In the genomic region with DNA sequence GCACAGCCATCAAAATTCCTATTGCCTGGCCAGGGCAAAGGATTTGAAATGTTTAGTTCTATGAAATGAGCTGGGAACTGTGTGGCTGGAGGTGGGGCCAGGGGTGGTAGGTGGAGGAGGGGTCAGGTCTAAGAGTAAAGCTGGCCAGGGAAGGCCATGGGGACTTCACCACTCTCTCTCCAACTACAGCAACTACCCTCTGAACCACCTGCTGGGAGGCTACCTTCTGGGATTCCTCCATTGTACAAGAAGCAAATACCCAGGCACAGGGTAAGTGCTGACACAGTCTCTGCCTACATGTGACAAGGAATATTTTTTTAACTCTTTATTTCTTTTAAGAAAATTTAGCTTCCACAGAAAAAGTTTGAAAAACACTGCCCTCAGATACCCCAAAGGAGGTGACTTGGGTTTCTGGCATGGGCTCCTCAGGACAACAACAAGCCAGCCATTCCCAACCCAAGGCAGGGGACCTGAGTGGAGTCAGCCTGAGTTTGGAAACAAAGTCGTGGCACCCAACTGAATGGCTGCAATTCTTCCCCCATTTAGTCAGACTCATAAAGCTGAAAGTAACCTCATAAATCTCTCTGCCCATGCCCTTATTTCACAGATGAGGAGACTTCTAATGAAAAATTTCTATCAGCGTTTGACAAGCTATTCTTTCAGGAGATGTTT, we compare ENCODE assay signal across 1 cellular context.
TF ChIP-seq lines count a peak whose summit lies in the region.

No MANE protein-coding gene starts in this region.

TF ChIP-seq in GM12878, 131 proteins besides CTCF, POLR2A, EP300 and RAD21:
- no peak for TF ChIP-seq PML (IDR thresholded peaks at IDR 0.05; ENCODE audit: low read length)
- TF ChIP-seq, protein P1, sequence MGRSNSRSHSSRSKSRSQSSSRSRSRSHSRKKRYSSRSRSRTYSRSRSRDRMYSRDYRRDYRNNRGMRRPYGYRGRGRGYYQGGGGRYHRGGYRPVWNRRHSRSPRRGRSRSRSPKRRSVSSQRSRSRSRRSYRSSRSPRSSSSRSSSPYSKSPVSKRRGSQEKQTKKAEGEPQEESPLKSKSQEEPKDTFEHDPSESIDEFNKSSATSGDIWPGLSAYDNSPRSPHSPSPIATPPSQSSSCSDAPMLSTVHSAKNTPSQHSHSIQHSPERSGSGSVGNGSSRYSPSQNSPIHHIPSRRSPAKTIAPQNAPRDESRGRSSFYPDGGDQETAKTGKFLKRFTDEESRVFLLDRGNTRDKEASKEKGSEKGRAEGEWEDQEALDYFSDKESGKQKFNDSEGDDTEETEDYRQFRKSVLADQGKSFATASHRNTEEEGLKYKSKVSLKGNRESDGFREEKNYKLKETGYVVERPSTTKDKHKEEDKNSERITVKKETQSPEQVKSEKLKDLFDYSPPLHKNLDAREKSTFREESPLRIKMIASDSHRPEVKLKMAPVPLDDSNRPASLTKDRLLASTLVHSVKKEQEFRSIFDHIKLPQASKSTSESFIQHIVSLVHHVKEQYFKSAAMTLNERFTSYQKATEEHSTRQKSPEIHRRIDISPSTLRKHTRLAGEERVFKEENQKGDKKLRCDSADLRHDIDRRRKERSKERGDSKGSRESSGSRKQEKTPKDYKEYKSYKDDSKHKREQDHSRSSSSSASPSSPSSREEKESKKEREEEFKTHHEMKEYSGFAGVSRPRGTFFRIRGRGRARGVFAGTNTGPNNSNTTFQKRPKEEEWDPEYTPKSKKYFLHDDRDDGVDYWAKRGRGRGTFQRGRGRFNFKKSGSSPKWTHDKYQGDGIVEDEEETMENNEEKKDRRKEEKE (IDR thresholded peaks at IDR 0.05): no peak
- TF ChIP-seq HDAC2 (IDR thresholded peaks at IDR 0.05): no peak
- TF ChIP-seq RUNX3 (IDR thresholded peaks at IDR 0.05; ENCODE audit: low read length): no peak
- TF ChIP-seq HCFC1 (IDR thresholded peaks at IDR 0.05; ENCODE audit: low read length): no peak
- TF ChIP-seq ESRRA (IDR thresholded peaks at IDR 0.05; ENCODE audit: low read length): no peak
- no peak for TF ChIP-seq TCF3 (IDR thresholded peaks at IDR 0.05; ENCODE audit: borderline replicate concordance, insufficient read depth, low read depth, low read length)
- TF ChIP-seq ZNF274 (IDR thresholded peaks at IDR 0.05; ENCODE audit: insufficient read depth, insufficient read length): no peak
- TF ChIP-seq BCL3 (IDR thresholded peaks at IDR 0.05; ENCODE audit: borderline replicate concordance, insufficient read depth, low read depth, low read length, poor library complexity, severe bottlenecking): no peak
- TF ChIP-seq STAT1 (conservative IDR thresholded peaks at IDR 0.05): no peak
- TF ChIP-seq MXI1 (IDR thresholded peaks at IDR 0.05; ENCODE audit: low read depth, low read length): no peak
- no peak for TF ChIP-seq STAT3 (IDR thresholded peaks at IDR 0.05; ENCODE audit: low read depth, low read length)
- TF ChIP-seq SRF (IDR thresholded peaks at IDR 0.05; ENCODE audit: low read depth in 2 of 2, low read length in 2 of 2): no peak
- TF ChIP-seq, protein P2, sequence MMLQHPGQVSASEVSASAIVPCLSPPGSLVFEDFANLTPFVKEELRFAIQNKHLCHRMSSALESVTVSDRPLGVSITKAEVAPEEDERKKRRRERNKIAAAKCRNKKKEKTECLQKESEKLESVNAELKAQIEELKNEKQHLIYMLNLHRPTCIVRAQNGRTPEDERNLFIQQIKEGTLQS (IDR thresholded peaks at IDR 0.05; ENCODE audit: borderline replicate concordance, extremely low read depth, low read depth, low read length): no peak
- no peak for TF ChIP-seq BACH1 (IDR thresholded peaks at IDR 0.05; ENCODE audit: borderline replicate concordance)
- TF ChIP-seq YY1 (IDR thresholded peaks at IDR 0.05; ENCODE audit: low read depth, low read length): no peak
- TF ChIP-seq TAF1 (IDR thresholded peaks at IDR 0.05; ENCODE audit: borderline replicate concordance, low read depth, low read length): no peak
- no peak for TF ChIP-seq SREBF2 (IDR thresholded peaks at IDR 0.05; ENCODE audit: low read length)
TF ChIP-seq in GM12878: peak in this region for 0.
